18 cellular contexts compared by ENCODE assay signal in genomic region chr3:69443554-69443953, GRCh38. TPM values are rescaled to one million over a fixed set of nuclear protein-coding genes. Genes with fewer than 3 reads are reported as not detected.
DNase-seq lines count a peak whose midpoint lies in the region; ATAC-seq and TF ChIP-seq lines count a peak whose summit lies in the region.
"Had no signal": no experiment of that assay in that cellular context is flagged by ENCODE, and none has a peak within 500 bp of the region (broad histone marks: within the 10 kb centered on the region; RNA-seq: fewer than 3 reads in every experiment).

No MANE protein-coding gene starts in this region.

- peaks cover 21% of the 10 kb centered on the region for H3K4me1 Mint-ChIP-seq in activated CD4-positive, alpha-beta T cell treated with anti-CD3 and anti-CD28 coated beads, Interleukin-2, amount 10 ng/mL, durations not matched to agents 24 days and 14 days
- H3K4me1 Mint-ChIP-seq in activated T-cell treated with anti-CD3 and anti-CD28 coated beads, Interleukin-2, amount 50 U/mL, for 4 hours (ENCODE audit: low read depth), result peaks cover 5% of the 10 kb centered on the region

- no peaks in the 10 kb centered on the region for H3K36me3 ChIP-seq in kidney epithelial cell (ENCODE audit: control insufficient read depth, insufficient read depth, low read length)
- H3K36me3 ChIP-seq: BLaER1 treated with 17β-estradiol and CSF1 and Interleukin-3, amounts not matched to agents 10 nM and 100 nM; MG63; SJCRH30 had no signal

- no peaks in the 10 kb centered on the region for H3K27me3 ChIP-seq in kidney epithelial cell (ENCODE audit: control insufficient read depth, insufficient read depth, low read length)
- H3K27me3 ChIP-seq: BLaER1 treated with 17β-estradiol and CSF1 and Interleukin-3, amounts not matched to agents 10 nM and 100 nM; MG63; SJCRH30 had no signal

- TF ChIP-seq CTCF in choroid plexus epithelial cell (conservative IDR thresholded peaks at IDR 0.05; ENCODE audit: low read depth, low read length) (no peak), kidney epithelial cell (IDR thresholded peaks at IDR 0.05; ENCODE audit: insufficient read depth, low read length, poor library complexity, severe bottlenecking) (no peak)

- H3K27ac Mint-ChIP-seq in activated CD4-positive, alpha-beta T cell treated with anti-CD3 and anti-CD28 coated beads, Interleukin-2, amount 10 ng/mL, durations not matched to agents 24 days and 14 days, result peak overlapping the region; percentile 12

- no peak for DNase-seq in activated CD4-positive, alpha-beta T cell treated with anti-CD3 and anti-CD28 coated beads, Interleukin-2, amount 10 ng/mL, durations not matched to agents 24 days and 14 days
- no peak for DNase-seq in activated CD4-positive, alpha-beta T cell treated with anti-CD3 and anti-CD28 coated beads for 4 hours
- DNase-seq in choroid plexus epithelial cell (ENCODE audit: low read depth), result peak; percentile 28
- peak; percentile 35 for DNase-seq in kidney epithelial cell (ENCODE audit: low read depth)
- DNase-seq in activated T-cell treated with anti-CD3 and anti-CD28 coated beads, Interleukin-2, amount 50 U/mL, for 4 hours, result no peak
- DNase-seq in stimulated activated CD4-positive, alpha-beta T cell treated with anti-CD3 and anti-CD28 coated beads, Interleukin-4, amount 100 ng/mL, for 24 hours, result no peak
- DNase-seq in stimulated activated CD4-positive, alpha-beta T cell treated with anti-CD3 and anti-CD28 coated beads, Interleukin-2, amount 100 ng/mL, for 48 hours, result no peak
- DNase-seq: GOT3; MG63; NCI-H1092 treated with DMSO at 0.1 percent for 48 hours; NCI-H1694; NCI-H69; NK-92 treated with Interleukin-12 subunit alpha and Interleukin-12 subunit beta, amount 100 ng/mL, for 24 hours; OCI-M1; RPMI8226 had no signal

- H3K27me3 Mint-ChIP-seq in activated CD4-positive, alpha-beta T cell treated with anti-CD3 and anti-CD28 coated beads, Interleukin-2, amount 10 ng/mL, durations not matched to agents 24 days and 14 days, result peaks cover 5% of the 10 kb centered on the region
- H3K27me3 Mint-ChIP-seq in activated T-cell treated with anti-CD3 and anti-CD28 coated beads, Interleukin-2, amount 50 U/mL, for 4 hours (ENCODE audit: low read depth), result no peaks in the 10 kb centered on the region

- H3K36me3 Mint-ChIP-seq in activated CD4-positive, alpha-beta T cell treated with anti-CD3 and anti-CD28 coated beads, Interleukin-2, amount 10 ng/mL, durations not matched to agents 24 days and 14 days (ENCODE audit: low read depth), result no peaks in the 10 kb centered on the region
- H3K36me3 Mint-ChIP-seq in activated T-cell treated with anti-CD3 and anti-CD28 coated beads, Interleukin-2, amount 50 U/mL, for 4 hours (ENCODE audit: insufficient read depth), result no peaks in the 10 kb centered on the region

- H3K4me3 ChIP-seq in choroid plexus epithelial cell (ENCODE audit: low read depth, low read length) (no peak overlapping the region), kidney epithelial cell (ENCODE audit: low read depth, low read length) (no peak overlapping the region)
- H3K4me3 ChIP-seq: BLaER1 treated with 17β-estradiol and CSF1 and Interleukin-3, amounts not matched to agents 10 nM and 100 nM; MG63; SJCRH30 had no signal

- no peaks in the 10 kb centered on the region for H3K9me3 Mint-ChIP-seq in activated CD4-positive, alpha-beta T cell treated with anti-CD3 and anti-CD28 coated beads, Interleukin-2, amount 10 ng/mL, durations not matched to agents 24 days and 14 days
- H3K9me3 Mint-ChIP-seq in activated T-cell treated with anti-CD3 and anti-CD28 coated beads, Interleukin-2, amount 50 U/mL, for 4 hours, result no peaks in the 10 kb centered on the region

- no peak overlapping the region for H3K4me3 Mint-ChIP-seq in activated CD4-positive, alpha-beta T cell treated with anti-CD3 and anti-CD28 coated beads, Interleukin-2, amount 10 ng/mL, durations not matched to agents 24 days and 14 days
- H3K4me3 Mint-ChIP-seq in activated T-cell treated with anti-CD3 and anti-CD28 coated beads, Interleukin-2, amount 50 U/mL, for 4 hours, result no peak overlapping the region

- intact Hi-C loops in activated CD4-positive, alpha-beta T cell treated with anti-CD3 and anti-CD28 coated beads, Interleukin-2, amount 10 ng/mL, durations not matched to agents 24 days and 14 days (cut with micrococcal nuclease), result loop anchor here (1.0 to 2.0 kb wide), 3 partner anchors 8 to 245 kb away; no protein-coding TSS in a partner anchor

- no peak for ATAC-seq in activated T-cell treated with anti-CD3 and anti-CD28 coated beads, Interleukin-2, amount 50 U/mL, for 4 hours
- ATAC-seq in HG03520 (IDR thresholded peaks at IDR 0.05; ENCODE audit: unreplicated experiment), result no peak

RNA-seq across cellular contexts. Expression of gene FRMD4B, which starts 57.7 kb away (rescaled TPM):
- 59.1 and 60.9 TPM in 2 replicates for total RNA-seq in activated CD4-positive, alpha-beta T cell treated with anti-CD3 and anti-CD28 coated beads, Interleukin-2, amount 10 ng/mL, durations not matched to agents 24 days and 14 days
- 13.6 and 16.4 TPM in 2 replicates for total RNA-seq in kidney epithelial cell
- total RNA-seq in activated T-cell treated with anti-CD3 and anti-CD28 coated beads, Interleukin-2, amount 50 U/mL, for 4 hours, result 10 to 100 TPM; 16.3 to 24.6 (median 23.6) TPM

Comparison
In these comparisons a context has a peak if more than half of its experiments do, and no peak if none do; other contexts are left out.
1. DNase-seq: peak in choroid plexus epithelial cell (single experiment) and kidney epithelial cell (single experiment); none in activated CD4-positive, alpha-beta T cell treated with anti-CD3 and anti-CD28 coated beads, Interleukin-2, amount 10 ng/mL, durations not matched to agents 24 days and 14 days (single experiment), activated CD4-positive, alpha-beta T cell treated with anti-CD3 and anti-CD28 coated beads for 4 hours (0 of 2), activated T-cell treated with anti-CD3 and anti-CD28 coated beads, Interleukin-2, amount 50 U/mL, for 4 hours (single experiment), stimulated activated CD4-positive, alpha-beta T cell treated with anti-CD3 and anti-CD28 coated beads, Interleukin-4, amount 100 ng/mL, for 24 hours (single experiment) and stimulated activated CD4-positive, alpha-beta T cell treated with anti-CD3 and anti-CD28 coated beads, Interleukin-2, amount 100 ng/mL, for 48 hours (0 of 2).